In the genomic region with DNA sequence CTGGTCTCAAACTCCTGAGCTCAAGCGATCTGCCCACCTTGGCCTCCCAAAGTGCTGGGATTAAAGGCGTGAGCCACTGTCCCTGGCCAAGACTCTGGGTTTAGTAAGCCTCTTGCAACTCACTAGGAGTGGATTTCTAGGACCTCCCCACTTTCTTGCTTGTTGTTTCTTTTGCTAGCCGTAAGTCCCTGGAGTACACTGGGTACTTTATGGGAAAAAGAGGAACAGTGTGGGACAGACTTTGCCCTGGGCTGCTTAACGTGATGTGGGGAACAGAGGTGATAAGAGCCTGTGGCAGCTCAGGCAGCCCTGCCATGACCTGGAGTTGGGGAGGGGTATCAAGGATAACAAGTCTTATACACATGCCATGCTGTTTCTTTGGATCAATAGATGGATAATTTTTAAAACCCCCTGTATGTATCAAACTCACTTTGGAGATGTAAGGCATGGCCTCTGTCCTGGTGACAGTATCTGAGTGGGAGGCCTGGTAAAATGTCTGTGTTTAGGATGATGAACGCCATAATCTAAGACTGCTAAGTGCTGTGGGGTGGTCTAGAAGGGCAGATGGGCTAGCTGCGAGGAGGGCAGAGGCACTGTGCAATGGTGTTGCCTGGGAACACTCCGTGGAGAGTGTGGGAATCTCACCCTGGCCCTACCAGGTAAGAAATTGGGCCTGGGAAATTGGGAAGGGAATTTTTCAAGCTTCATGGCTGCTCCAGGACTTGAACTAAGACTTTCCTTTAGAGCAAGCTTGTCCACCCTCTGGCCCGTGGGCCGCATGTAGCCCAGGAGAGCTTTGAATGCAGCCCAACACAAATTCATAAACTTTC, we compare ENCODE assay signal across 9 cellular contexts. TPM values are rescaled to one million over a fixed set of nuclear protein-coding genes. Genes with fewer than 3 reads are reported as not detected.
A peak's percentile ranks its signal among the peaks of the same experiment; 100 is the strongest.
DNase-seq lines count a peak whose midpoint lies in the region; ATAC-seq and TF ChIP-seq lines count a peak whose summit lies in the region.
"Had no signal": no experiment of that assay in that cellular context is flagged by ENCODE, and none has a peak within 500 bp of the region (broad histone marks: within the 10 kb centered on the region; RNA-seq: fewer than 3 reads in every experiment).

No MANE protein-coding gene starts in this region.

- ATAC-seq in GM18868 (IDR thresholded peaks at IDR 0.05; ENCODE audit: unreplicated experiment): no peak
- no peak for ATAC-seq in GM21737 (IDR thresholded peaks at IDR 0.05; ENCODE audit: unreplicated experiment)

- peak; percentile 21 for DNase-seq in activated T-cell treated with anti-CD3 and anti-CD28 coated beads, Interleukin-2, amount 50 U/mL, for 1 hour
- DNase-seq in activated T-cell treated with anti-CD3 and anti-CD28 coated beads for 4 hours: no peak
- no peak for DNase-seq in ascending aorta (ENCODE audit: low spot score in 2 of 2)
- no peak for DNase-seq in thyroid gland
- DNase-seq in endothelial cell (ENCODE audit: low spot score): no peak
- DNase-seq: NCI-H774 had no signal

- H3K4me3 Mint-ChIP-seq in endothelial cell (ENCODE audit: unreplicated experiment): no peak overlapping the region

- TF ChIP-seq CTCF in ascending aorta (IDR thresholded peaks at IDR 0.05) (no peak), thyroid gland (IDR thresholded peaks at IDR 0.05) (no peak), endothelial cell (IDR thresholded peaks at IDR 0.05; ENCODE audit: unreplicated experiment) (no peak)

- peak overlapping the region in 1 of 2 donors; percentile 41 for H3K4me3 ChIP-seq in ascending aorta
- H3K4me3 ChIP-seq in mesodermal cell (ENCODE audit: extremely low read depth, insufficient read depth, low read length, poor library complexity, severe bottlenecking): no peak overlapping the region
- no peak overlapping the region for H3K4me3 ChIP-seq in thyroid gland (replicated peaks in 1 of 3)

- H3K27ac Mint-ChIP-seq in endothelial cell (ENCODE audit: unreplicated experiment): no peak overlapping the region

- H3K9me3 Mint-ChIP-seq in endothelial cell (ENCODE audit: unreplicated experiment): no peaks in the 10 kb centered on the region

- peaks cover 1% of the 10 kb centered on the region for H3K27me3 Mint-ChIP-seq in endothelial cell (ENCODE audit: unreplicated experiment)

- WGBS in mesodermal cell (ENCODE audit: insufficient coverage in 2 of 2), 2 experiments: 87 to 91% methylated on average over 6 of the region's 9 CpGs
- 72 to 82% methylated on average over 9 of the region's 9 CpGs for WGBS in thyroid gland, 2 donors

- intact Hi-C loops in ascending aorta (cut with DNase I) (loop anchor here (2.0 kb wide), 1 partner anchor 13 kb away; no protein-coding TSS in a partner anchor), thyroid gland (cut with DNase I) (no loop called here)

- no peak for TF ChIP-seq POLR2A in thyroid gland (IDR thresholded peaks at IDR 0.05)

- H3K9me3 ChIP-seq in ascending aorta: no peaks in the 10 kb centered on the region
- H3K9me3 ChIP-seq in mesodermal cell (ENCODE audit: control insufficient read depth, low read length): no peaks in the 10 kb centered on the region
- H3K9me3 ChIP-seq in thyroid gland: no peaks in the 10 kb centered on the region

- H3K27ac ChIP-seq in ascending aorta: peak overlapping the region; percentile 81 to 92
- peak overlapping the region; percentile 74 for H3K27ac ChIP-seq in mesodermal cell (ENCODE audit: low read depth, low read length, severe bottlenecking)
- H3K27ac ChIP-seq in thyroid gland: peak overlapping the region; percentile 72 to 95 (median 92)

- H3K4me1 ChIP-seq in ascending aorta: peaks cover 18 to 74% of the 10 kb centered on the region in 2 donors
- peaks cover 54% of the 10 kb centered on the region for H3K4me1 ChIP-seq in mesodermal cell (ENCODE audit: control insufficient read depth, insufficient read depth, low read length, poor library complexity, severe bottlenecking)
- peaks cover 60 to 85% of the 10 kb centered on the region in 2 donors for H3K4me1 ChIP-seq in thyroid gland

- no peaks in the 10 kb centered on the region for H3K27me3 ChIP-seq in ascending aorta
- no peaks in the 10 kb centered on the region for H3K27me3 ChIP-seq in thyroid gland

- H3K36me3 Mint-ChIP-seq in endothelial cell (ENCODE audit: low read depth, unreplicated experiment): no peaks in the 10 kb centered on the region

- H3K4me1 Mint-ChIP-seq in endothelial cell (ENCODE audit: unreplicated experiment): peaks cover 19% of the 10 kb centered on the region

- H3K36me3 ChIP-seq in ascending aorta (no peaks in the 10 kb centered on the region), mesodermal cell (ENCODE audit: control insufficient read depth, insufficient read depth, low read length) (peaks cover 6% of the 10 kb centered on the region), thyroid gland (no peaks in the 10 kb centered on the region)

RNA-seq across cellular contexts. Expression of gene SMAD3, which starts 54.8 kb away (rescaled TPM):
- total RNA-seq in ascending aorta (89.3 TPM), thyroid gland (10 to 100 TPM; 33.6 to 66.5 (median 47.3) TPM), endothelial cell (ENCODE audit: unreplicated experiment) (8.2 TPM)
- 38.8 TPM for polyA plus RNA-seq in mesodermal cell (2013, experiment 1 of 2)
- polyA plus RNA-seq in mesodermal cell (2013, experiment 2 of 2): 36.1 TPM
